1 cellular context compared by ENCODE assay signal in the genomic region with DNA sequence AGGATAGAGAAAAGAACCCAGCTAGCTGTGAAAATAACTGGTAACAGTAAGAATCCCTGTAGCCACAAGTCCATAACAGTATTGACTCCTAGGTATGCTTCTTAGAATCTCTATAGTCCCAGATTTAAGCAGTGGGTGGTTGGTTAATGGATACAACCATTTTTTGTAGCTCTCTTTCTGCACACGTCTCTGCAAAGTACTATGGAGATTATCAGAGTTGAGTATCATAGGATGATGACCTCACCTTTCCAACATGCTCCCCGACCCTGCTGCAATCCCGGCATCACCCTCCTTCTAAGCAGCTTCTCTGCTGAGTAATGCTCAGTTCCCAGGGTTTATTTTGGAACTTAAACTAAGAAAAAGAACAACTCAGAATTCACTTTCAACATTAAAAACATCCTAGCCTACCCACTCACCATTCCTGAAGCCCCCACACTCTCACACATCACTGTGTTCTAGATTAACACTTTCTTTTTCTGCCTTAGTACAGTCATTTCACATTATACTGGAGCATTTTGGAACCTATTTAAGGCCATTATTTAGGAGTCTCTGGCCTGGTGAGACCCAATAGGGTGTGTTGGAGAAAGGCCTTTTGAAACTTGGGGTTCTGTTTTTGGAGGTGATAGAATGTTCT.
TF ChIP-seq lines count a peak whose summit lies in the region.

No MANE protein-coding gene starts in this region.

TF ChIP-seq in SK-N-SH, 30 proteins besides CTCF, POLR2A, EP300 and RAD21 (continued from another document):
- TF ChIP-seq TEAD4 (IDR thresholded peaks at IDR 0.05; ENCODE audit: borderline replicate concordance, insufficient read depth) (no peak), EZH2phosphoT487 (IDR thresholded peaks at IDR 0.05; ENCODE audit: borderline replicate concordance, low read depth) (no peak), YY1 (IDR thresholded peaks at IDR 0.05; ENCODE audit: low read depth) (no peak), TCF12 (IDR thresholded peaks at IDR 0.05) (peak; percentile 34; the same call in 1 of the 2 replicates), TAF1 (IDR thresholded peaks at IDR 0.05; ENCODE audit: borderline replicate concordance, low read depth, low read length) (0 out of 2 replicates have a peak, but pooled peaks have one; percentile 31), NRF1 (IDR thresholded peaks at IDR 0.05; ENCODE audit: low read depth, low read length) (no peak), CHD2 (IDR thresholded peaks at IDR 0.05; ENCODE audit: low read length, partially characterized antibody) (no peak), MEF2A (IDR thresholded peaks at IDR 0.05; ENCODE audit: borderline replicate concordance, low read depth) (no peak), RFX5 (IDR thresholded peaks at IDR 0.05; ENCODE audit: low read length) (no peak), USF1 (IDR thresholded peaks at IDR 0.05; ENCODE audit: borderline replicate concordance, low read depth) (no peak), JUND (IDR thresholded peaks at IDR 0.05) (peak; percentile 40; the same call in 1 of the 2 replicates), FOSL2 (IDR thresholded peaks at IDR 0.05; ENCODE audit: borderline replicate concordance, low read depth) (peak; percentile 59; the same call in 1 of the 2 replicates)
- TF ChIP-seq, protein P1, sequence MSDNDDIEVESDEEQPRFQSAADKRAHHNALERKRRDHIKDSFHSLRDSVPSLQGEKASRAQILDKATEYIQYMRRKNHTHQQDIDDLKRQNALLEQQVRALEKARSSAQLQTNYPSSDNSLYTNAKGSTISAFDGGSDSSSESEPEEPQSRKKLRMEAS (IDR thresholded peaks at IDR 0.05; ENCODE audit: low read depth), result peak; percentile 57; the same call in 1 of the 2 replicates
